ENCODE assay signal across 19 cellular contexts in the genomic region with DNA sequence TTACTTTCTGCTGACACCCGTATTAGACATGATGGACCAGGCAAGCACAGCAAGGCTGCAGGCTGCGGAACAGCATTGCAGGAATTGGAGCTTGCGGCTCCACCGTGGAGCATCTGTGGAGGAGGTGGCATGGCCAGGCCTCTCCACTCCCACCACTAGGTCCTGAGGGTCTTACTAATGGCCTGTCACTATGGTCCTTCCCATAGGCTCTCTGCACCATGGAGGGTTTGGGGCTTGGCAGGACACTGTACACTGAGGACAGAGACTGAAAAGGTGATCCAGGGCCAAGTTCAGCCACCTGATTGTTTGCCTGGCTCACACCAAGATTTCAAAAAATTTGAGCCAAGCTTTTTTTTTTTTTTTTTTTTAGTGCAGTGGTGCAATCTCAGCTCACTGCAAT.
"Had no signal": no experiment of that assay in that cellular context is flagged by ENCODE, and none has a peak within 500 bp of the region (broad histone marks: within the 10 kb centered on the region; RNA-seq: fewer than 3 reads in every experiment).

No MANE protein-coding gene starts in this region.

- ATAC-seq: stimulated activated naive CD8-positive, alpha-beta T cell treated with anti-CD3 and anti-CD28 coated beads, Interleukin-15, Interleukin-2, amounts not matched to agents 100 U/mL and 50 U/mL, for 24 hours; T-cell had no signal

- H3K27ac ChIP-seq: left ventricle myocardium inferior, transverse colon had no signal

- H3K4me3 Mint-ChIP-seq: activated B cell treated with CpG ODN at 0.5 μM for 24 hours; activated CD4-positive, alpha-beta memory T cell treated with anti-CD3 and anti-CD28 coated beads for 36 hours; activated T-cell treated with anti-CD3 and anti-CD28 coated beads, Interleukin-2, amount 50 U/mL, for 24 hours; brain; endodermal cell; nephron; T-cell had no signal

- FAIRE-seq: colon, kidney had no signal

- H3K36me3 ChIP-seq: left ventricle myocardium inferior, transverse colon had no signal

- H3K27ac Mint-ChIP-seq: activated B cell treated with CpG ODN at 0.5 μM for 24 hours; activated CD4-positive, alpha-beta memory T cell treated with anti-CD3 and anti-CD28 coated beads for 36 hours; activated T-cell treated with anti-CD3 and anti-CD28 coated beads, Interleukin-2, amount 50 U/mL, for 24 hours; activated T-helper 2 cell treated with anti-CD3 and anti-CD28 coated beads, Interferon-gamma antibody, Interleukin-2, Interleukin-4, amounts not matched to agents 10 μg/mL and 5 μg/mL and 100 μg/mL, durations not matched to agents 14 hours and 24 hours and 36 hours; endodermal cell; nephron; T-cell had no signal

- H3K4me1 Mint-ChIP-seq: activated B cell treated with CpG ODN at 0.5 μM for 24 hours, endodermal cell, T-cell had no signal

- DNase-seq: activated B cell treated with CpG ODN at 0.5 μM for 24 hours; activated CD4-positive, alpha-beta memory T cell treated with anti-CD3 and anti-CD28 coated beads for 36 hours; activated CD4-positive, alpha-beta T cell treated with anti-CD3 and anti-CD28 coated beads for 4 hours; activated naive CD4-positive, alpha-beta T cell treated with Interleukin-2 at 50 U/mL for 16 hours; activated T-cell treated with anti-CD3 and anti-CD28 coated beads, Interleukin-2, amount 50 U/mL, for 24 hours; central memory CD4-positive, alpha-beta T cell; endodermal cell; kidney; left ventricle myocardium inferior; occipital lobe; stimulated activated naive CD8-positive, alpha-beta T cell treated with anti-CD3 and anti-CD28 coated beads, Interleukin-15, Interleukin-2, amounts not matched to agents 100 U/mL and 50 U/mL, for 24 hours; substantia nigra; T-cell; transverse colon had no signal

- H3K36me3 Mint-ChIP-seq: activated CD4-positive, alpha-beta memory T cell treated with anti-CD3 and anti-CD28 coated beads for 36 hours; brain; T-cell had no signal

- H3K4me3 ChIP-seq: left ventricle myocardium inferior, skin epidermis, transverse colon had no signal

- H3K9me3 Mint-ChIP-seq: activated B cell treated with CpG ODN at 0.5 μM for 24 hours; activated CD4-positive, alpha-beta memory T cell treated with anti-CD3 and anti-CD28 coated beads for 36 hours; activated T-cell treated with anti-CD3 and anti-CD28 coated beads, Interleukin-2, amount 50 U/mL, for 24 hours; activated T-helper 2 cell treated with anti-CD3 and anti-CD28 coated beads, Interferon-gamma antibody, Interleukin-2, Interleukin-4, amounts not matched to agents 10 μg/mL and 5 μg/mL and 100 μg/mL, durations not matched to agents 14 hours and 24 hours and 36 hours; endodermal cell; nephron; T-cell had no signal

- H3K9me3 ChIP-seq: transverse colon had no signal
